ENCODE assay signal across 8 cellular contexts in genomic region chr6:52595796-52596130, GRCh38. TPM values are rescaled to one million over a fixed set of nuclear protein-coding genes. Genes with fewer than 3 reads are reported as not detected.
DNase-seq lines count a peak whose midpoint lies in the region; ATAC-seq, FAIRE-seq and TF ChIP-seq lines count a peak whose summit lies in the region.

No MANE protein-coding gene starts in this region.

- ATAC-seq in GM23338 (peak; percentile 8; the same call in 1 of the 3 replicates), foreskin keratinocyte (no peak)

- H3K4me2 ChIP-seq in GM23338, result no peak overlapping the region

- FAIRE-seq in GM12892 (lab: Jason Lieb, UNC), result peak; percentile 82

- H3K27ac ChIP-seq in GM23338 (ENCODE audit: low read depth), result no peak overlapping the region
- peak overlapping the region; percentile 85 for H3K27ac ChIP-seq in muscle layer of duodenum (ENCODE audit: low read length)
- H3K27ac ChIP-seq in foreskin keratinocyte, result no peak overlapping the region

- H3K9me2 ChIP-seq in GM23338 (ENCODE audit: insufficient read depth), result no peaks in the 10 kb centered on the region

- H3K36me3 ChIP-seq in GM23338 (ENCODE audit: insufficient read depth) (no peaks in the 10 kb centered on the region), muscle layer of duodenum (ENCODE audit: control insufficient read depth in 1 of 2, insufficient read depth in 2 of 2, low read length in 2 of 2) (no peaks in the 10 kb centered on the region)

- no peak overlapping the region for H3K27ac Mint-ChIP-seq in GM23338

- H3K36me3 Mint-ChIP-seq in GM23338 (ENCODE audit: low read depth), result no peaks in the 10 kb centered on the region

- no peak overlapping the region for H3K4me3 Mint-ChIP-seq in GM23338

- H3K9me3 Mint-ChIP-seq in GM23338, result no peaks in the 10 kb centered on the region

- no peaks in the 10 kb centered on the region for H4K20me1 ChIP-seq in GM23338 (replicated peaks; ENCODE audit: insufficient read depth)

- H3K79me2 ChIP-seq in GM23338 (replicated peaks; ENCODE audit: insufficient read depth), result no peaks in the 10 kb centered on the region

- TF ChIP-seq CTCF in GM23338 (conservative IDR thresholded peaks at IDR 0.05; ENCODE audit: low read depth in 2 of 2) (no peak), foreskin keratinocyte (conservative IDR thresholded peaks at IDR 0.05) (no peak)

- no peaks in the 10 kb centered on the region for H3K9me3 ChIP-seq in muscle layer of duodenum (ENCODE audit: control insufficient read depth in 1 of 2, low read length in 2 of 2)

- peaks cover 8% of the 10 kb centered on the region for H3K27me3 Mint-ChIP-seq in GM23338 (ENCODE audit: insufficient read depth, low read depth, poor library complexity)

- no peak overlapping the region for H2AFZ ChIP-seq in GM23338

- TF ChIP-seq POLR2A in GM12892 (IDR thresholded peaks at IDR 0.05; ENCODE audit: low read depth, low read length), result no peak

- DNase-seq in GM12892 (ENCODE audit: insufficient read length), result no peak
- DNase-seq in GM23338 (ENCODE audit: low spot score), result peak; percentile 16
- peak; percentile 74 for DNase-seq in NCI-H82 (lab: John Stamatoyannopoulos, UW)
- no peak for DNase-seq in foreskin keratinocyte
- no peak for DNase-seq in stimulated activated naive CD4-positive, alpha-beta T cell (lab: John Stamatoyannopoulos, UW)
- DNase-seq in NK-92 treated with Interleukin-12 subunit alpha and Interleukin-12 subunit beta, amount 100 ng/mL, for 24 hours (lab: John Stamatoyannopoulos, UW), result no peak
- DNase-seq in NCI-H146 treated with DMSO at 0.1 percent for 48 hours (lab: John Stamatoyannopoulos, UW; ENCODE audit: unreplicated experiment), result no peak

- H3K27me3 ChIP-seq in GM23338 (ENCODE audit: insufficient read depth) (no peaks in the 10 kb centered on the region), muscle layer of duodenum (ENCODE audit: low read depth, low read length) (no peaks in the 10 kb centered on the region), foreskin keratinocyte (no peaks in the 10 kb centered on the region)

- no peaks in the 10 kb centered on the region for H3F3A ChIP-seq in GM23338 (replicated peaks; ENCODE audit: low read depth)

- H3K4me1 ChIP-seq in GM23338 (ENCODE audit: insufficient read depth) (no peaks in the 10 kb centered on the region; the same call in 1 of the 2 replicates), muscle layer of duodenum (ENCODE audit: control insufficient read depth in 1 of 2, insufficient read depth in 2 of 2, low read length in 2 of 2) (peaks cover 8 to 28% of the 10 kb centered on the region in 2 donors), foreskin keratinocyte (peaks cover 6% of the 10 kb centered on the region)

- H3K4me3 ChIP-seq in GM23338, result no peak overlapping the region
- H3K4me3 ChIP-seq in muscle layer of duodenum (ENCODE audit: low read depth in 1 of 2, low read length in 2 of 2), result no peak overlapping the region

- H3K4me1 Mint-ChIP-seq in GM23338, result peaks cover 22% of the 10 kb centered on the region

TF ChIP-seq in GM23338, 12 proteins besides CTCF, POLR2A, EP300 and RAD21 (continues in another document):
- TF ChIP-seq REST (IDR thresholded peaks at IDR 0.05; ENCODE audit: unreplicated experiment) (no peak), POLR2AphosphoS5 (IDR thresholded peaks at IDR 0.05; ENCODE audit: low read depth) (no peak), EZH2phosphoT487 (IDR thresholded peaks at IDR 0.05; ENCODE audit: unreplicated experiment) (no peak), ZNF462 (CRISPR knock-in tag; IDR thresholded peaks at IDR 0.05) (no peak)

RNA-seq across cellular contexts. Expression of gene TRAM2, which starts 18.9 kb away (rescaled TPM):
- 5.6 TPM for polyA plus RNA-seq in GM12892 (2012; ENCODE audit: missing spikeins)
- 12.4 and 14.0 TPM in 2 replicates for total RNA-seq in GM23338 (2014; rRNA removed; shearing (Covaris generic))
- polyA plus RNA-seq in GM23338 (2016; fragmentation: Nextera tagmentation; extraction: Ambion mirVana) (3.9 and 4.0 TPM in 2 replicates), foreskin keratinocyte (7.7 and 9.1 TPM in 2 replicates)
- total RNA-seq in foreskin keratinocyte, result 23.3 and 34.9 TPM in 2 replicates

Comparison
In these comparisons a context has a peak if more than half of its experiments do, and no peak if none do; other contexts are left out.
1. DNase-seq: peak in GM23338 (single experiment) and NCI-H82 (single experiment); none in GM12892 (single experiment), foreskin keratinocyte (0 of 2), stimulated activated naive CD4-positive, alpha-beta T cell (0 of 6), NK-92 treated with Interleukin-12 subunit alpha and Interleukin-12 subunit beta, amount 100 ng/mL, for 24 hours (single experiment) and NCI-H146 treated with DMSO at 0.1 percent for 48 hours (single experiment).